1 cellular context compared by ENCODE assay signal in the genomic region with DNA sequence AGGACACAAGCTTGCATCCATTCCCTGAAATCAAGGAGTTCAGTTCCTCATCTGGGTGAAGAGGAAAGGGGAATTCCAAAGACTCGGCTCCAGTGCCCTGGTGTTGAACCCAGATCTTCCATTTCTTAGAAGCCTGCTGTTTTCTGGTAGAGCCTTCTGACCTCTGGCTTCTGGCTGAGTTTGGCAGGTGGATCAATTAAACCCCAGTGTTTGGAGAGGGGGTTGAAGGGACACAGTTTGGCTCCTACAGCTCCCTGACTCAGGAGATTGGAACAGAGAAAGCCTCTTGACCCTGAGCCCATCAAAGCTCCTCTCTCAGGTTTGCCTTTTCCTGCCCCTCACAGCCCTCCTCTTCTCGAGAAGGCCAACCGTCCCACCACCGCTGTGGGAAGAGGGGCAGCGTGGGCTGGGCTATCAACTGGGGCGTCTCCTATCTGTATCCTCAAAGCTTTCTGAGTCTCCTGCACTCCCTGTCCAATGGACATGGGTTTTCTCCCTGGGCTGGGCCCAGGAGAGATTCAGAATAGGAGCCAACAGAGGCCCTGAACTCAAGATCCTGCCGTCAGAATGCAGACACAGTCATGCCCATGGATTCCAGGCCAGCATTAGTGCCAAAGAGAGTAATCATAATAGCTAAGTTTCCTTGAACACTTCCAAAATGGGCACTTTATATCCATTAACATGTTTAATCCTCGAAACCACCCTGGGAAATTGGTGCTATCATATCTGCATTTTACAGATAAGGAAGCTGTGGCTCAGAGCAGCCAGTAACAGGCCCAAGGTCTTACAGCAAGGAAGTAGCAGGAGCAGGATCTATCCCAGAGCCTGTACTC.
TF ChIP-seq lines count a peak whose summit lies in the region.

No MANE protein-coding gene starts in this region.

TF ChIP-seq in liver, 16 proteins besides CTCF, POLR2A, EP300 and RAD21 (continued from another document):
- TF ChIP-seq, protein P1, sequence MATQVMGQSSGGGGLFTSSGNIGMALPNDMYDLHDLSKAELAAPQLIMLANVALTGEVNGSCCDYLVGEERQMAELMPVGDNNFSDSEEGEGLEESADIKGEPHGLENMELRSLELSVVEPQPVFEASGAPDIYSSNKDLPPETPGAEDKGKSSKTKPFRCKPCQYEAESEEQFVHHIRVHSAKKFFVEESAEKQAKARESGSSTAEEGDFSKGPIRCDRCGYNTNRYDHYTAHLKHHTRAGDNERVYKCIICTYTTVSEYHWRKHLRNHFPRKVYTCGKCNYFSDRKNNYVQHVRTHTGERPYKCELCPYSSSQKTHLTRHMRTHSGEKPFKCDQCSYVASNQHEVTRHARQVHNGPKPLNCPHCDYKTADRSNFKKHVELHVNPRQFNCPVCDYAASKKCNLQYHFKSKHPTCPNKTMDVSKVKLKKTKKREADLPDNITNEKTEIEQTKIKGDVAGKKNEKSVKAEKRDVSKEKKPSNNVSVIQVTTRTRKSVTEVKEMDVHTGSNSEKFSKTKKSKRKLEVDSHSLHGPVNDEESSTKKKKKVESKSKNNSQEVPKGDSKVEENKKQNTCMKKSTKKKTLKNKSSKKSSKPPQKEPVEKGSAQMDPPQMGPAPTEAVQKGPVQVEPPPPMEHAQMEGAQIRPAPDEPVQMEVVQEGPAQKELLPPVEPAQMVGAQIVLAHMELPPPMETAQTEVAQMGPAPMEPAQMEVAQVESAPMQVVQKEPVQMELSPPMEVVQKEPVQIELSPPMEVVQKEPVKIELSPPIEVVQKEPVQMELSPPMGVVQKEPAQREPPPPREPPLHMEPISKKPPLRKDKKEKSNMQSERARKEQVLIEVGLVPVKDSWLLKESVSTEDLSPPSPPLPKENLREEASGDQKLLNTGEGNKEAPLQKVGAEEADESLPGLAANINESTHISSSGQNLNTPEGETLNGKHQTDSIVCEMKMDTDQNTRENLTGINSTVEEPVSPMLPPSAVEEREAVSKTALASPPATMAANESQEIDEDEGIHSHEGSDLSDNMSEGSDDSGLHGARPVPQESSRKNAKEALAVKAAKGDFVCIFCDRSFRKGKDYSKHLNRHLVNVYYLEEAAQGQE (IDR thresholded peaks at IDR 0.05), result peak; percentile 23
- TF ChIP-seq, protein P2, sequence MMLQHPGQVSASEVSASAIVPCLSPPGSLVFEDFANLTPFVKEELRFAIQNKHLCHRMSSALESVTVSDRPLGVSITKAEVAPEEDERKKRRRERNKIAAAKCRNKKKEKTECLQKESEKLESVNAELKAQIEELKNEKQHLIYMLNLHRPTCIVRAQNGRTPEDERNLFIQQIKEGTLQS (IDR thresholded peaks at IDR 0.05), result no peak
- TF ChIP-seq EGR1 (IDR thresholded peaks at IDR 0.05; ENCODE audit: low read depth in 2 of 2), result peak in 1 of 2 donors; percentile 63
